ENCODE assay signal across 17 cellular contexts in the genomic region with DNA sequence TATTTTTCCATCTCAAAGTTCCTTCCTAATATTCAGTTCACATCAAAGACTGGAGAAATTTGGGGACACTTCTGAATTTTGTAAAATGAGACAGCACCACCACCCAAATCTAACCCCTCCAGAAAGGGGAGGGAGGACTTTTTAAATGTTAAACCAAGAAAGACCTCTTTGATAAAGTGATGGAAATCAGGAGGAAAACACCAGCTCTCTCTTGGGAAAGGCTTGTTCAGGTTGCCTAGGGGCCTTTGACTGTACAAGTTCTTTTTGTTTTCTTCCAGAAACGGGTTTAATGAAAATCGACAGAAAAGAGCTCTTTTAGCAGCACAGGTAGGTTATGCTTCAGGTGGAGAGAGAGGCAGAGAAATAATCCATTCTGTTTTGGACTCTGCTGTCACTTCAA.
DNase-seq lines count a peak whose midpoint lies in the region; ATAC-seq, FAIRE-seq and TF ChIP-seq lines count a peak whose summit lies in the region.
"Had no signal": no experiment of that assay in that cellular context is flagged by ENCODE, and none has a peak within 500 bp of the region (broad histone marks: within the 10 kb centered on the region; RNA-seq: fewer than 3 reads in every experiment).

No MANE protein-coding gene starts in this region.

- H2BK15ac ChIP-seq in H1 (ENCODE audit: low read length): no peak overlapping the region

- CTCF ChIA-PET in MCF 10A (lab: Yijun Ruan, JAX) (no interaction called here), H1 (lab: Charles Lee; ENCODE audit: partially characterized antibody) (interaction anchor here (0.8 to 1.2 kb wide), 5 partner anchors 9 to 432 kb away, joined by 3 to 4 read pairs (median 3); no protein-coding TSS in a partner anchor)

- H3K9ac ChIP-seq in H1 (replicated peaks in 1 of 4; ENCODE audit: extremely low read depth in 1 of 4, low read depth in 3 of 4, low read length in 3 of 4) (no peak overlapping the region), smooth muscle cell (ENCODE audit: low read depth) (no peak overlapping the region)
- H3K9ac ChIP-seq: BLaER1 treated with 17β-estradiol and CSF1 and Interleukin-3, amounts not matched to agents 10 nM and 100 nM had no signal

- no peak overlapping the region for H3K18ac ChIP-seq in H1 (ENCODE audit: extremely low read depth, low read length)

- no peaks in the 10 kb centered on the region for H4K20me1 ChIP-seq in H1 (replicated peaks in 1 of 2; ENCODE audit: control insufficient read depth in 1 of 2, insufficient read depth in 2 of 2, low read length in 2 of 2)
- no peaks in the 10 kb centered on the region for H4K20me1 ChIP-seq in smooth muscle cell (ENCODE audit: low read depth)
- H4K20me1 ChIP-seq: BLaER1 treated with 17β-estradiol and CSF1 and Interleukin-3, amounts not matched to agents 10 nM and 100 nM had no signal

- TF ChIP-seq POLR2A in breast epithelium (IDR thresholded peaks at IDR 0.05) (no peak), H1 (IDR thresholded peaks at IDR 0.05; ENCODE audit: control extremely low read depth in 1 of 2, low read depth in 2 of 2, low read length in 2 of 2) (no peak)

- no peak overlapping the region for H4K91ac ChIP-seq in H1 (replicated peaks; ENCODE audit: insufficient read length, low read length)

- H3K56ac ChIP-seq in H1 (replicated peaks; ENCODE audit: insufficient read length, low read depth, low read length): no peak overlapping the region

- H3K4me1 Mint-ChIP-seq in MCF 10A (ENCODE audit: insufficient read depth, unreplicated experiment): no peaks in the 10 kb centered on the region
- peaks cover 45% of the 10 kb centered on the region for H3K4me1 Mint-ChIP-seq in neural crest cell
- H3K4me1 Mint-ChIP-seq in CD14-positive monocyte: no peaks in the 10 kb centered on the region
- H3K4me1 Mint-ChIP-seq: IgD-negative memory B cell had no signal

- H3K27me3 Mint-ChIP-seq in MCF 10A (ENCODE audit: insufficient read depth, unreplicated experiment) (no peaks in the 10 kb centered on the region), neural crest cell (ENCODE audit: low read depth) (no peaks in the 10 kb centered on the region), CD14-positive monocyte (ENCODE audit: low read depth in 3 of 3) (no peaks in the 10 kb centered on the region)

- intact Hi-C loops in breast epithelium (cut with DNase I; ENCODE audit: low total_unique reads): no loop called here
- intact Hi-C loops in MCF 10A (cut with micrococcal nuclease): no loop called here
- intact Hi-C loops in CD14-positive monocyte (cut with micrococcal nuclease): no loop called here

- BruUV-seq in MCF 10A (replicated peaks; lab: Mats Ljungman, UMichigan): no TSS peak

- TF ChIP-seq CTCF in breast epithelium (IDR thresholded peaks at IDR 0.05) (no peak), MCF 10A (IDR thresholded peaks at IDR 0.05; ENCODE audit: unreplicated experiment) (no peak), H1 (IDR thresholded peaks at IDR 0.05; ENCODE audit: control extremely low read depth in 1 of 3, insufficient read depth in 1 of 3, low read depth in 1 of 3, low read length in 3 of 3) (no peak), neural crest cell (conservative IDR thresholded peaks at IDR 0.05) (no peak), smooth muscle cell (IDR thresholded peaks at IDR 0.05; ENCODE audit: borderline replicate concordance, insufficient read depth, poor library complexity, severe bottlenecking) (no peak), CD14-positive monocyte (IDR thresholded peaks at IDR 0.05) (no peak), GM13977 (IDR thresholded peaks at IDR 0.05; ENCODE audit: extremely low read depth, insufficient read depth, missing control alignments) (no peak)

- H4K8ac ChIP-seq in H1 (ENCODE audit: extremely low read depth, insufficient read depth, low read length): no peak overlapping the region

- POLR2A ChIA-PET in MCF 10A (lab: Yijun Ruan, JAX): no interaction called here
- POLR2A ChIA-PET in H1 (lab: Charles Lee; ENCODE audit: partially characterized antibody): no interaction called here

- no peak overlapping the region for H2BK12ac ChIP-seq in H1 (ENCODE audit: low read depth, low read length)

- no peak overlapping the region for H3K4me3 ChIP-seq in breast epithelium
- H3K4me3 ChIP-seq in H1 (ENCODE audit: extremely low read depth in 1 of 4, insufficient read depth in 2 of 4, low read depth in 3 of 4, low read length in 4 of 4): no peak overlapping the region
- no peak overlapping the region for H3K4me3 ChIP-seq in smooth muscle cell
- H3K4me3 ChIP-seq: BLaER1 treated with 17β-estradiol and CSF1 and Interleukin-3, amounts not matched to agents 10 nM and 100 nM; GM12878 had no signal

- no peak for TF ChIP-seq EP300 in H1 (IDR thresholded peaks at IDR 0.05; ENCODE audit: borderline replicate concordance in 1 of 2, low read depth in 2 of 2, low read length in 2 of 2)

- WGBS in H1 (ENCODE audit: extremely low coverage in 1 of 2, insufficient coverage in 1 of 2, insufficient read length in 1 of 2, insufficient replicate concordance in 2 of 2, low coverage in 1 of 2, low lambda C conversion rate in 2 of 2, missing lambda C conversion rate in 1 of 2), 2 experiments: 88% methylated on average over 2 of the region's 2 CpGs; no CpG with 5 or more reads in 1 of the 2 experiments
- 68% methylated on average over 2 of the region's 2 CpGs for WGBS in smooth muscle cell (ENCODE audit: low lambda C conversion rate)

- H3K4me1 ChIP-seq in breast epithelium (no peaks in the 10 kb centered on the region), H1 (replicated peaks in 1 of 4; ENCODE audit: control insufficient read depth in 3 of 4, insufficient read depth in 4 of 4, low read length in 3 of 4) (peaks cover 0 to 5% (median 0%) of the 10 kb centered on the region in 4 experiments; a peak in 2 of 7 replicates), smooth muscle cell (ENCODE audit: low read depth) (no peaks in the 10 kb centered on the region)

- no peak overlapping the region for H3K14ac ChIP-seq in H1 (ENCODE audit: insufficient read length)

- no peaks in the 10 kb centered on the region for H3K36me3 ChIP-seq in breast epithelium
- no peaks in the 10 kb centered on the region for H3K36me3 ChIP-seq in H1 (ENCODE audit: control insufficient read depth in 2 of 4, insufficient read depth in 4 of 4, low read length in 3 of 4)
- H3K36me3 ChIP-seq in smooth muscle cell (ENCODE audit: low read depth): no peaks in the 10 kb centered on the region
- H3K36me3 ChIP-seq: BLaER1 treated with 17β-estradiol and CSF1 and Interleukin-3, amounts not matched to agents 10 nM and 100 nM had no signal

- in situ Hi-C loops in GM13977 (cut with MboI; ENCODE audit: low pct_unique_long_range_greater_than_20kb, low sequenced_read_pairs, unreplicated experiment): no loop called here

- H3K27ac ChIP-seq in breast epithelium (peak overlapping the region; percentile 33 to 42), H1 (ENCODE audit: low read depth, low read length) (no peak overlapping the region), smooth muscle cell (ENCODE audit: low read depth) (no peak overlapping the region)
- H3K27ac ChIP-seq: 22Rv1; BLaER1 treated with 17β-estradiol and CSF1 and Interleukin-3, amounts not matched to agents 10 nM and 100 nM had no signal

- H3K79me2 ChIP-seq in H1 (ENCODE audit: control insufficient read depth in 1 of 2, insufficient read depth in 2 of 2, low read length in 2 of 2) (no peaks in the 10 kb centered on the region), smooth muscle cell (ENCODE audit: low read depth) (no peaks in the 10 kb centered on the region)

- H3K27ac Mint-ChIP-seq in MCF 10A (ENCODE audit: low read depth, unreplicated experiment) (no peak overlapping the region), neural crest cell (ENCODE audit: unreplicated experiment) (peak overlapping the region; percentile 96), CD14-positive monocyte (no peak overlapping the region)
- H3K27ac Mint-ChIP-seq: CD4-positive, alpha-beta T cell; IgD-negative memory B cell had no signal

- H3F3A ChIP-seq in smooth muscle cell (ENCODE audit: low read depth): no peaks in the 10 kb centered on the region

- no peak for DNase-seq in breast epithelium (ENCODE audit: low spot score in 2 of 2)
- DNase-seq in MCF 10A (ENCODE audit: unreplicated experiment): no peak
- DNase-seq in H1 (ENCODE audit: low read depth in 1 of 2, low spot score in 2 of 2): no peak
- no peak for DNase-seq in neural crest cell (ENCODE audit: low read depth, low spot score)
- no peak for DNase-seq in smooth muscle cell (lab: John Stamatoyannopoulos, UW; ENCODE audit: unreplicated experiment)
- no peak for DNase-seq in CD14-positive monocyte (ENCODE audit: low spot score)
- no peak for DNase-seq in GM13977 (ENCODE audit: low spot score)
- DNase-seq: ACHN; CD4-positive, alpha-beta T cell; DMS79; H9 had no signal

- H2AK5ac ChIP-seq in H1 (ENCODE audit: low read depth, low read length): no peak overlapping the region

- no peaks in the 10 kb centered on the region for H3K9me3 Mint-ChIP-seq in MCF 10A (ENCODE audit: unreplicated experiment)
- no peaks in the 10 kb centered on the region for H3K9me3 Mint-ChIP-seq in neural crest cell
- H3K9me3 Mint-ChIP-seq in CD14-positive monocyte: peaks cover 0 to 2% (median 0%) of the 10 kb centered on the region in 7 donors
- H3K9me3 Mint-ChIP-seq: CD4-positive, alpha-beta T cell; H9; IgD-negative memory B cell had no signal

- no peak overlapping the region for H2BK5ac ChIP-seq in H1 (ENCODE audit: low read depth, low read length)

- H3K9me3 ChIP-seq in breast epithelium: no peaks in the 10 kb centered on the region
- no peaks in the 10 kb centered on the region for H3K9me3 ChIP-seq in H1 (ENCODE audit: insufficient read depth in 2 of 2, low read depth in 1 of 2, low read length in 1 of 2)
- H3K9me3 ChIP-seq in smooth muscle cell (replicated peaks; ENCODE audit: low read depth): no peaks in the 10 kb centered on the region
- H3K9me3 ChIP-seq: BLaER1 treated with 17β-estradiol and CSF1 and Interleukin-3, amounts not matched to agents 10 nM and 100 nM had no signal

- no peaks in the 10 kb centered on the region for H3K23me2 ChIP-seq in H1 (ENCODE audit: low read depth, low read length)

- H3K4ac ChIP-seq in H1 (replicated peaks; ENCODE audit: insufficient read length, low read depth, low read length): no peak overlapping the region

- no peak overlapping the region for H2BK120ac ChIP-seq in H1 (replicated peaks; ENCODE audit: low read depth, low read length)

- H3K27me3 ChIP-seq in breast epithelium: no peaks in the 10 kb centered on the region
- H3K27me3 ChIP-seq in H1 (replicated peaks in 1 of 4; ENCODE audit: control insufficient read depth in 3 of 4, extremely low read depth in 1 of 4, insufficient read depth in 3 of 4, low read length in 3 of 4): no peaks in the 10 kb centered on the region
- no peaks in the 10 kb centered on the region for H3K27me3 ChIP-seq in smooth muscle cell (ENCODE audit: low read depth)
- H3K27me3 ChIP-seq: BLaER1 treated with 17β-estradiol and CSF1 and Interleukin-3, amounts not matched to agents 10 nM and 100 nM had no signal

- H3K79me1 ChIP-seq in H1 (ENCODE audit: low read depth, low read length): no peaks in the 10 kb centered on the region

- H3K4me3 Mint-ChIP-seq in MCF 10A (ENCODE audit: unreplicated experiment) (no peak overlapping the region), neural crest cell (no peak overlapping the region), CD14-positive monocyte (no peak overlapping the region)
- H3K4me3 Mint-ChIP-seq: CD4-positive, alpha-beta T cell; H9; IgD-negative memory B cell had no signal

- no peak overlapping the region for H3K23ac ChIP-seq in H1 (ENCODE audit: insufficient read length)

- FAIRE-seq in H1 (lab: Jason Lieb, UNC): no peak
- FAIRE-seq: GM12878, GM19239 had no signal

- H4K5ac ChIP-seq in H1 (ENCODE audit: insufficient read length, low read depth, low read length): no peak overlapping the region

- no peak overlapping the region for H2BK20ac ChIP-seq in H1 (ENCODE audit: low read length)

- H2AFZ ChIP-seq in H1 (ENCODE audit: low read length) (0 out of 2 replicates have a peak overlapping the region, but pooled peaks have one; percentile 20), smooth muscle cell (ENCODE audit: low read depth) (peak overlapping the region; percentile 2)

- TF ChIP-seq RAD21 in H1 (IDR thresholded peaks at IDR 0.05 in 1 of 2, conservative IDR thresholded peaks at IDR 0.05 in 1 of 2; ENCODE audit: low read depth in 2 of 2, low read length in 2 of 2): no peak

- H3K36me3 Mint-ChIP-seq in MCF 10A (ENCODE audit: insufficient read depth, unreplicated experiment): no peaks in the 10 kb centered on the region
- H3K36me3 Mint-ChIP-seq in neural crest cell (ENCODE audit: low read depth): no peaks in the 10 kb centered on the region
- H3K36me3 Mint-ChIP-seq in CD14-positive monocyte: no peaks in the 10 kb centered on the region
- H3K36me3 Mint-ChIP-seq: IgD-negative memory B cell had no signal

- ATAC-seq in GM18907 (IDR thresholded peaks at IDR 0.05; ENCODE audit: unreplicated experiment): no peak
- ATAC-seq: GM12878 had no signal

- H3K4me2 ChIP-seq in H1 (ENCODE audit: insufficient read depth in 1 of 2, low read depth in 2 of 2, low read length in 2 of 2): no peak overlapping the region
- no peak overlapping the region for H3K4me2 ChIP-seq in smooth muscle cell
- H3K4me2 ChIP-seq: BLaER1 treated with 17β-estradiol and CSF1 and Interleukin-3, amounts not matched to agents 10 nM and 100 nM had no signal

Comparison
In these comparisons a context has a peak if more than half of its experiments do, and no peak if none do; other contexts are left out.
1. H3K27ac ChIP-seq: peak in breast epithelium (2 of 2); none in H1 (single experiment) and smooth muscle cell (single experiment).